8 cellular contexts compared by ENCODE assay signal in the genomic region with DNA sequence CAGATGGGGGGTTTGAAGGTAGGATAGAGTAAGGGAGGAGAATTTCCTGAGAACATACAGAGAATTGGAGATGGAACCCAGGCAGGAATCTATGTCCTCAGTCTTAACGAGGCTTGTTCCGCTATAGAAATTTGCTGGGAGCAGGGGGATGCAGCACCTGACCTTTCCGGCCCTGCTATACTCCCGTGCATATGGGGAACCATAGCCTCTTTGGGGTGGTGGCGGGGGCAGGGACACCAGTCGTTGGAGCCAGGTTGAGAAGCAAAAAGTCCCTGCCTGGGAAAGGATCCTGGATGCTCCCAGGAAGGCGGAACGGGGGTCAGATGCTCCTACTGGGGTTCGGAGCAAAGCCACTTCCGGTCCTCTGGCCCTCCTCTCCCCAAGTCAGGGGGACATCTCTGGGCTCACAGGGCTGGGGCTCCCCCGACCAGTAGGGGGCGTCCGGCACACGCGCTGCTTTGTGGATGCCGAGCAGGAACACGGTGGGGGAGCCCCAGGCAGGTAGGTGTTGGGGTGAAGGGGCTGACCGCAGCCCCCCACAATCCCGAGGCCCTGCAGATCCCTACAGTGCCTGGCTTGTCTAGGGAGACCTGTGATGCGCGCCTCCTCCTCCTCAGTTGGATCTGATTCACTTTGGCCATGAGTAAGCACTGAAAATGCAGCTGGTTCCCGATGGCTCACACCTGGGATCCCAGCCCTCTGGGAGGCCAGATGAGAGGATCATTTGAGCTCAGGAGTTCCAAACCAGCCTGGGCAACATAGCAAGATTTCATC. TPM values are rescaled to one million over a fixed set of nuclear protein-coding genes. Genes with fewer than 3 reads are reported as not detected.
DNase-seq lines count a peak whose midpoint lies in the region; ATAC-seq, FAIRE-seq and TF ChIP-seq lines count a peak whose summit lies in the region.

No MANE protein-coding gene starts in this region.

- peaks cover 4% of the 10 kb centered on the region for H3K27me3 Mint-ChIP-seq in type B pancreatic cell

- H3K4me3 Mint-ChIP-seq in type B pancreatic cell = no peak overlapping the region

- peak overlapping the region; percentile 35 for H3K27ac Mint-ChIP-seq in type B pancreatic cell

- H3K9me3 Mint-ChIP-seq in type B pancreatic cell = no peaks in the 10 kb centered on the region

- H3K4me1 Mint-ChIP-seq in type B pancreatic cell (ENCODE audit: unreplicated experiment) = peaks cover 23% of the 10 kb centered on the region

- peak; percentile 81 for ATAC-seq in HG03095 (IDR thresholded peaks at IDR 0.05; ENCODE audit: unreplicated experiment)

- FAIRE-seq in frontal cortex (lab: Jason Lieb, UNC) = no peak

- DNase-seq in NCI-H2227 (lab: John Stamatoyannopoulos, UW; ENCODE audit: unreplicated experiment) = peak; percentile 54
- no peak for DNase-seq in NCI-H2227 treated with DMSO at 0.1 percent for 48 hours (lab: John Stamatoyannopoulos, UW)
- peak; percentile 88 for DNase-seq in RKO (ENCODE audit: low spot score)
- peak; percentile 71 for DNase-seq in activated T-helper 9 cell treated with anti-CD3 and anti-CD28 coated beads, Interleukin-2, amount 50 U/mL, for 16 hours (ENCODE audit: low read depth)
- DNase-seq in frontal cortex (ENCODE audit: low spot score in 2 of 2) = peak; percentile 60 to 82
- DNase-seq in pons (ENCODE audit: low spot score) = peak; percentile 56
- peak; percentile 83 for DNase-seq in type B pancreatic cell (ENCODE audit: extremely low spot score, unreplicated experiment)

- peak; percentile 92 for TF ChIP-seq CTCF in type B pancreatic cell (conservative IDR thresholded peaks at IDR 0.05)

- H3K36me3 Mint-ChIP-seq in type B pancreatic cell = no peaks in the 10 kb centered on the region

RNA-seq across cellular contexts. Expression of gene TFAP4, which starts 15.5 kb away (rescaled TPM):
- total RNA-seq in frontal cortex (14.7 TPM), type B pancreatic cell (ENCODE audit: low replicate concordance) (11.8 and 27.0 TPM in 2 replicates)

RNA-seq across cellular contexts. Expression of gene GLIS2, which starts 27.5 kb away (rescaled TPM):
- total RNA-seq in frontal cortex (8.6 TPM), type B pancreatic cell (ENCODE audit: low replicate concordance) (13.1 and 23.0 TPM in 2 replicates)

RNA-seq across cellular contexts. Expression of gene SRL, which starts 46.5 kb away (rescaled TPM):
- under 0.01 TPM for total RNA-seq in frontal cortex
- 1.2 TPM in 1 of 2 replicates, not detected in the other for total RNA-seq in type B pancreatic cell (ENCODE audit: low replicate concordance)
